ENCODE assay signal across 23 cellular contexts in the genomic region with DNA sequence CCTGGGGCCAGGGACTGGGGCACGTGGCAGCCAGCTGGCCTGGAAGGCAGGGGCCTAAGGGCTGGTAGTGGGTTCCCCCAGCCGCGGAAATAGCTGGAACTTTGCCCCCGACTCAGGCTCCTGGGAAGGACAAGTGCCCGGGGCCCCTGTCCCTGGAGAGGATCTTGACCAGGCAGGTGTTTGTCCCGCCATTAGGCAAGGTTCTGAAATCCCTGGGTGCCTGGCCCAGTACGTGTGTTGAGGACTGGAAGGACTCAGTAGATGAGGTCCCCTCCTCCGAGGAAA.
DNase-seq lines count a peak whose midpoint lies in the region; ATAC-seq and TF ChIP-seq lines count a peak whose summit lies in the region.
"Had no signal": no experiment of that assay in that cellular context is flagged by ENCODE, and none has a peak within 500 bp of the region (broad histone marks: within the 10 kb centered on the region; RNA-seq: fewer than 3 reads in every experiment).

No MANE protein-coding gene starts in this region.

- no peaks in the 10 kb centered on the region for H3K36me3 ChIP-seq in DOHH2 (ENCODE audit: control insufficient read depth, low read length)
- H3K36me3 ChIP-seq: brain microvascular endothelial cell had no signal

- peaks cover 26% of the 10 kb centered on the region for H3K4me1 Mint-ChIP-seq in activated naive CD4-positive, alpha-beta T cell treated with anti-CD3 and anti-CD28 coated beads for 36 hours (ENCODE audit: low read depth)
- H3K4me1 Mint-ChIP-seq in activated T-helper 2 cell treated with anti-CD3 and anti-CD28 coated beads, Interferon-gamma antibody, Interleukin-2, Interleukin-4, amounts not matched to agents 10 μg/mL and 5 μg/mL and 100 μg/mL, durations not matched to agents 14 hours and 24 hours and 36 hours (ENCODE audit: low read depth) = peaks cover 47% of the 10 kb centered on the region
- H3K4me1 Mint-ChIP-seq in stimulated activated naive B cell treated with anti-CD40 and anti-IgM and Interleukin-4, amounts not matched to agents 10 μg/mL and 1 μg/mL and 100 μg/mL, for 72 hours = peaks cover 4 to 9% of the 10 kb centered on the region in 2 donors

- intact Hi-C loops in activated naive CD4-positive, alpha-beta T cell treated with anti-CD3 and anti-CD28 coated beads for 36 hours (cut with micrococcal nuclease) = no loop called here
- intact Hi-C loops in activated T-helper 2 cell treated with anti-CD3 and anti-CD28 coated beads, Interferon-gamma antibody, Interleukin-2, Interleukin-4, amounts not matched to agents 10 μg/mL and 5 μg/mL and 100 μg/mL, durations not matched to agents 14 hours and 24 hours and 36 hours (cut with micrococcal nuclease) = no loop called here

- no peak for ATAC-seq in activated naive CD4-positive, alpha-beta T cell treated with anti-CD3 and anti-CD28 coated beads, Interleukin-2, amount 50 U/mL, for 72 hours
- no peak for ATAC-seq in stimulated activated naive B cell treated with anti-CD40 and anti-IgM and Interleukin-4, amounts not matched to agents 10 μg/mL and 1 μg/mL and 100 μg/mL, for 72 hours (replicated peaks)
- ATAC-seq: HCT116, K562 had no signal

- TF ChIP-seq CTCF in DOHH2 (IDR thresholded peaks at IDR 0.05; ENCODE audit: low read depth, low read length, poor library complexity, severe bottlenecking) = no peak

- H3K27me3 ChIP-seq in DOHH2 (ENCODE audit: control insufficient read depth, low read length) = peaks cover 7% of the 10 kb centered on the region; the same call in 1 of the 2 replicates
- H3K27me3 ChIP-seq: upper lobe of left lung had no signal

- no peaks in the 10 kb centered on the region for H4K20me1 ChIP-seq in DOHH2 (ENCODE audit: control insufficient read depth, insufficient read depth, low read depth, low read length)

- H3K79me2 ChIP-seq in DOHH2 (ENCODE audit: control insufficient read depth, low read length) = no peaks in the 10 kb centered on the region

- no peaks in the 10 kb centered on the region for H3K9me2 ChIP-seq in DOHH2 (replicated peaks; ENCODE audit: control insufficient read depth, low read length)

- H3K9me3 Mint-ChIP-seq in activated naive CD4-positive, alpha-beta T cell treated with anti-CD3 and anti-CD28 coated beads, Interleukin-2, amount 50 U/mL, for 72 hours = no peaks in the 10 kb centered on the region
- H3K9me3 Mint-ChIP-seq in activated naive CD4-positive, alpha-beta T cell treated with anti-CD3 and anti-CD28 coated beads for 36 hours = no peaks in the 10 kb centered on the region
- H3K9me3 Mint-ChIP-seq in activated T-helper 2 cell treated with anti-CD3 and anti-CD28 coated beads, Interferon-gamma antibody, Interleukin-2, Interleukin-4, amounts not matched to agents 10 μg/mL and 5 μg/mL and 100 μg/mL, durations not matched to agents 14 hours and 24 hours and 36 hours = no peaks in the 10 kb centered on the region
- H3K9me3 Mint-ChIP-seq in stimulated activated naive B cell treated with anti-CD40 and anti-IgM and Interleukin-4, amounts not matched to agents 10 μg/mL and 1 μg/mL and 100 μg/mL, for 72 hours = no peaks in the 10 kb centered on the region
- H3K9me3 Mint-ChIP-seq: activated B cell treated with CpG ODN at 0.5 μM for 24 hours had no signal

- no peaks in the 10 kb centered on the region for H3K27me3 Mint-ChIP-seq in activated naive CD4-positive, alpha-beta T cell treated with anti-CD3 and anti-CD28 coated beads for 36 hours (ENCODE audit: low read depth)
- H3K27me3 Mint-ChIP-seq in activated T-helper 2 cell treated with anti-CD3 and anti-CD28 coated beads, Interferon-gamma antibody, Interleukin-2, Interleukin-4, amounts not matched to agents 10 μg/mL and 5 μg/mL and 100 μg/mL, durations not matched to agents 14 hours and 24 hours and 36 hours (ENCODE audit: low read depth) = no peaks in the 10 kb centered on the region
- peaks cover 3 to 22% of the 10 kb centered on the region in 2 donors for H3K27me3 Mint-ChIP-seq in stimulated activated naive B cell treated with anti-CD40 and anti-IgM and Interleukin-4, amounts not matched to agents 10 μg/mL and 1 μg/mL and 100 μg/mL, for 72 hours
- H3K27me3 Mint-ChIP-seq: activated naive CD8-positive, alpha-beta T cell had no signal

- no peaks in the 10 kb centered on the region for H3F3A ChIP-seq in DOHH2 (ENCODE audit: control insufficient read depth, insufficient read depth)

- DNase-seq in activated naive CD4-positive, alpha-beta T cell treated with anti-CD3 and anti-CD28 coated beads, Interleukin-2, amount 50 U/mL, for 72 hours (ENCODE audit: low spot score in 2 of 2) = no peak
- DNase-seq in activated naive CD4-positive, alpha-beta T cell treated with anti-CD3 and anti-CD28 coated beads for 36 hours = no peak
- DNase-seq in activated T-helper 2 cell treated with anti-CD3 and anti-CD28 coated beads, Interferon-gamma antibody, Interleukin-2, Interleukin-4, amounts not matched to agents 10 μg/mL and 5 μg/mL and 100 μg/mL, durations not matched to agents 14 hours and 24 hours and 36 hours (ENCODE audit: low spot score) = no peak
- no peak for DNase-seq in stimulated activated naive B cell treated with anti-CD40 and anti-IgM and Interleukin-4, amounts not matched to agents 10 μg/mL and 1 μg/mL and 100 μg/mL, for 72 hours
- DNase-seq in NCI-H1694 (lab: John Stamatoyannopoulos, UW) (no peak), middle frontal gyrus (ENCODE audit: extremely low spot score, low spot score) (no peak), superior temporal gyrus (ENCODE audit: extremely low spot score) (no peak)
- DNase-seq: activated B cell treated with CpG ODN at 0.5 μM for 24 hours, brain microvascular endothelial cell, Calu3, cortex of kidney, hippocampal formation, kidney, mesendoderm, NCI-H1105, NCI-H2107, NCI-H510A treated with DMSO at 0.1 percent for 48 hours, SHP77, upper lobe of left lung had no signal

- H3K9me3 ChIP-seq in DOHH2 (ENCODE audit: control insufficient read depth, insufficient read depth, low read length) = no peaks in the 10 kb centered on the region
- H3K9me3 ChIP-seq: upper lobe of left lung had no signal

- peaks cover 11% of the 10 kb centered on the region in 2 donors for H3K36me3 Mint-ChIP-seq in activated naive CD4-positive, alpha-beta T cell treated with anti-CD3 and anti-CD28 coated beads, Interleukin-2, amount 50 U/mL, for 72 hours
- peaks cover 2% of the 10 kb centered on the region for H3K36me3 Mint-ChIP-seq in activated naive CD4-positive, alpha-beta T cell treated with anti-CD3 and anti-CD28 coated beads for 36 hours (ENCODE audit: low read depth)
- peaks cover 41% of the 10 kb centered on the region for H3K36me3 Mint-ChIP-seq in activated T-helper 2 cell treated with anti-CD3 and anti-CD28 coated beads, Interferon-gamma antibody, Interleukin-2, Interleukin-4, amounts not matched to agents 10 μg/mL and 5 μg/mL and 100 μg/mL, durations not matched to agents 14 hours and 24 hours and 36 hours (ENCODE audit: low read depth)
- no peaks in the 10 kb centered on the region for H3K36me3 Mint-ChIP-seq in stimulated activated naive B cell treated with anti-CD40 and anti-IgM and Interleukin-4, amounts not matched to agents 10 μg/mL and 1 μg/mL and 100 μg/mL, for 72 hours
- H3K36me3 Mint-ChIP-seq: activated naive CD8-positive, alpha-beta T cell had no signal

- H3K4me2 ChIP-seq in DOHH2 (ENCODE audit: low read length) = peak overlapping the region; percentile 34

- CTCF ChIA-PET in activated naive CD4-positive, alpha-beta T cell treated with anti-CD3 and anti-CD28 coated beads for 36 hours (lab: Charles Lee) = interaction anchor here (0.6 to 1.3 kb wide), 5 partner anchors 11 to 101 kb away, joined by 3 to 6 read pairs (median 4); no protein-coding TSS in a partner anchor

- peak overlapping the region; percentile 93 to 94 for H3K27ac Mint-ChIP-seq in activated naive CD4-positive, alpha-beta T cell treated with anti-CD3 and anti-CD28 coated beads, Interleukin-2, amount 50 U/mL, for 72 hours
- H3K27ac Mint-ChIP-seq in activated naive CD4-positive, alpha-beta T cell treated with anti-CD3 and anti-CD28 coated beads for 36 hours = no peak overlapping the region
- H3K27ac Mint-ChIP-seq in activated T-helper 2 cell treated with anti-CD3 and anti-CD28 coated beads, Interferon-gamma antibody, Interleukin-2, Interleukin-4, amounts not matched to agents 10 μg/mL and 5 μg/mL and 100 μg/mL, durations not matched to agents 14 hours and 24 hours and 36 hours = peak overlapping the region; percentile 80
- no peak overlapping the region for H3K27ac Mint-ChIP-seq in stimulated activated naive B cell treated with anti-CD40 and anti-IgM and Interleukin-4, amounts not matched to agents 10 μg/mL and 1 μg/mL and 100 μg/mL, for 72 hours
- H3K27ac Mint-ChIP-seq: activated B cell treated with CpG ODN at 0.5 μM for 24 hours had no signal

- H3K4me1 ChIP-seq in DOHH2 (ENCODE audit: control insufficient read depth, low read length) = no peaks in the 10 kb centered on the region

- H3K4me3 Mint-ChIP-seq in activated naive CD4-positive, alpha-beta T cell treated with anti-CD3 and anti-CD28 coated beads for 36 hours = no peak overlapping the region
- peak overlapping the region; percentile 93 for H3K4me3 Mint-ChIP-seq in activated T-helper 2 cell treated with anti-CD3 and anti-CD28 coated beads, Interferon-gamma antibody, Interleukin-2, Interleukin-4, amounts not matched to agents 10 μg/mL and 5 μg/mL and 100 μg/mL, durations not matched to agents 14 hours and 24 hours and 36 hours (ENCODE audit: low read depth)
- peak overlapping the region; percentile 67 to 76 for H3K4me3 Mint-ChIP-seq in stimulated activated naive B cell treated with anti-CD40 and anti-IgM and Interleukin-4, amounts not matched to agents 10 μg/mL and 1 μg/mL and 100 μg/mL, for 72 hours
- H3K4me3 Mint-ChIP-seq: activated B cell treated with CpG ODN at 0.5 μM for 24 hours had no signal

- peak overlapping the region; percentile 56 for H3K4me3 ChIP-seq in DOHH2 (ENCODE audit: low read length)
- H3K4me3 ChIP-seq: K562, upper lobe of left lung had no signal

- H3K27ac ChIP-seq in DOHH2 (ENCODE audit: low read depth, low read length) = no peak overlapping the region
- H3K27ac ChIP-seq: brain microvascular endothelial cell, upper lobe of left lung had no signal

Comparison
In these comparisons a context has a peak if more than half of its experiments do, and no peak if none do; other contexts are left out.
1. H3K27ac Mint-ChIP-seq: peak in activated naive CD4-positive, alpha-beta T cell treated with anti-CD3 and anti-CD28 coated beads, Interleukin-2, amount 50 U/mL, for 72 hours (2 of 2) and activated T-helper 2 cell treated with anti-CD3 and anti-CD28 coated beads, Interferon-gamma antibody, Interleukin-2, Interleukin-4, amounts not matched to agents 10 μg/mL and 5 μg/mL and 100 μg/mL, durations not matched to agents 14 hours and 24 hours and 36 hours (single experiment); none in activated naive CD4-positive, alpha-beta T cell treated with anti-CD3 and anti-CD28 coated beads for 36 hours (single experiment) and stimulated activated naive B cell treated with anti-CD40 and anti-IgM and Interleukin-4, amounts not matched to agents 10 μg/mL and 1 μg/mL and 100 μg/mL, for 72 hours (single experiment).